ENCODE assay signal across 11 cellular contexts in the genomic region with DNA sequence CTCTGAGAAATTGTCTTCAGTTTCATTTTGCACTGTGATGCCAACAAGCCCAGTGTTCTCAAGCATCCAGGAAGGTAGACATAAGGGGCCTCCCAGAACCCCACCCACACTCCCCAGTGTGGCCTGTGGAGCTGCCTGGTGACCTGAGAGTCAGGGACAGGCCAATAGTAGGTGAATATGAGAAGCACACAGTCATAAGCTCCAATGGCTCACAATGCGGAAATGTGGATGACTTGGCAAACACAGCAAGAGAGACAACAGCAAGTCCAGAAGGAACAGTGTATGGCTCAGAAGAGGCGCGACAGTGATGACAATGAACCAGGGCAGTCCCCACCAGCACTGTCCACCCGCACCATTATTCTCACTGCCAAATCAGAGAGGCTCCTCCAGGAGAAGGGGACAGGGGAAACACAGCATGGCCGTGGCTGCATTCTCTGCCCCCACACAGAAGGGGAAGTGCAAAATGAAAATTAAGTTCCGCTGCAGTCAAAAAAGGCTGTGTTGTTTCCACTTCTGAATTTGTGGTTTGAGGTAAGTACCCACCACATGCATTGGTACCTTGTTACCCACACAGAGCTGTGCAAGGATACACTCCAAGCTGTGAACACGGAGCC.
DNase-seq lines count a peak whose midpoint lies in the region; ATAC-seq and TF ChIP-seq lines count a peak whose summit lies in the region.
"Had no signal": no experiment of that assay in that cellular context is flagged by ENCODE, and none has a peak within 500 bp of the region (broad histone marks: within the 10 kb centered on the region; RNA-seq: fewer than 3 reads in every experiment).

No MANE protein-coding gene starts in this region.

- BruUV-seq in MCF 10A (replicated peaks; lab: Mats Ljungman, UMichigan), result no TSS peak

- DNase-seq in DMS53 treated with DMSO at 0.1 percent for 48 hours (lab: John Stamatoyannopoulos, UW; ENCODE audit: unreplicated experiment) (peak; percentile 3), M059J (ENCODE audit: low read depth) (peak; percentile 1), MCF 10A (ENCODE audit: unreplicated experiment) (no peak), left colon (no peak), NCI-H146 treated with DMSO at 0.1 percent for 48 hours (lab: John Stamatoyannopoulos, UW; ENCODE audit: unreplicated experiment) (no peak), NCI-H345 treated with DMSO at 0.1 percent for 48 hours (lab: John Stamatoyannopoulos, UW; ENCODE audit: unreplicated experiment) (no peak)
- DNase-seq: cerebellar nuclear complex, hippocampal formation had no signal

- H3K4me3 Mint-ChIP-seq in MCF 10A (ENCODE audit: unreplicated experiment), result no peak overlapping the region
- H3K4me3 Mint-ChIP-seq: neural crest cell had no signal

- intact Hi-C loops in MCF 10A (cut with micrococcal nuclease) (no loop called here), left colon (cut with DNase I, micrococcal nuclease) (no loop called here)

- CTCF ChIA-PET in MCF 10A (lab: Yijun Ruan, JAX), result no interaction called here

- no peak for TF ChIP-seq CTCF in MCF 10A (IDR thresholded peaks at IDR 0.05; ENCODE audit: unreplicated experiment)

- POLR2A ChIA-PET in MCF 10A (lab: Yijun Ruan, JAX), result no interaction called here

- no peaks in the 10 kb centered on the region for H3K27me3 Mint-ChIP-seq in MCF 10A (ENCODE audit: insufficient read depth, unreplicated experiment)

- no peaks in the 10 kb centered on the region for H3K4me1 Mint-ChIP-seq in MCF 10A (ENCODE audit: insufficient read depth, unreplicated experiment)
- H3K4me1 Mint-ChIP-seq: neural crest cell had no signal

- H3K27ac Mint-ChIP-seq in MCF 10A (ENCODE audit: low read depth, unreplicated experiment), result no peak overlapping the region

- H3K9me3 Mint-ChIP-seq in MCF 10A (ENCODE audit: unreplicated experiment), result peaks cover 14% of the 10 kb centered on the region
- H3K9me3 Mint-ChIP-seq: neural crest cell had no signal

- H3K36me3 Mint-ChIP-seq in MCF 10A (ENCODE audit: insufficient read depth, unreplicated experiment), result no peaks in the 10 kb centered on the region

- ATAC-seq in GM19043 (IDR thresholded peaks at IDR 0.05; ENCODE audit: low read depth, unreplicated experiment), result peak; percentile 76
- peak; percentile 78 for ATAC-seq in HG02840 (IDR thresholded peaks at IDR 0.05; ENCODE audit: low FRiP score, unreplicated experiment)
- ATAC-seq in left colon, result no peak

Comparison
In these comparisons a context has a peak if more than half of its experiments do, and no peak if none do; other contexts are left out.
1. DNase-seq: peak in DMS53 treated with DMSO at 0.1 percent for 48 hours (single experiment) and M059J (single experiment); none in MCF 10A (single experiment), left colon (0 of 2), NCI-H146 treated with DMSO at 0.1 percent for 48 hours (single experiment) and NCI-H345 treated with DMSO at 0.1 percent for 48 hours (single experiment).